ENCODE assay signal across 15 cellular contexts in the genomic region with DNA sequence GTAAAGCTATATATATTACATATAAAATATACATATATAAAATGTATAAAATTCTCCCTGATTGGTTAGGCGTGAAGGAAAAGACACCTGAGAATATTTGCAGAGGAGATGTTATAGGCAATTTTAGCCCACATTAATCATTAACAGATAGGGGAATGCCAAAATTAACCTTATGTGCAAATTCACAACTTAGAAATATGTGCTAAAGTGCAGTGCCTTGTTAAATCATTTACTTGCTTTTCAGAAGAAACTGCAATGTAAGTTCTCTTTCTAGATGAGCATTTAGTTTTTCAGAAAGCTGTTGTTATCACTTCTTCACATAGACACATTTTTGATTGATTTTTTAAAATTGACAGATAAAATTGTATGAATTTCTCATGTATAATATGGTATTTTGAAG. TPM values are rescaled to one million over a fixed set of nuclear protein-coding genes. Genes with fewer than 3 reads are reported as not detected.
DNase-seq lines count a peak whose midpoint lies in the region; ATAC-seq and TF ChIP-seq lines count a peak whose summit lies in the region.
"Had no signal": no experiment of that assay in that cellular context is flagged by ENCODE, and none has a peak within 500 bp of the region (broad histone marks: within the 10 kb centered on the region; RNA-seq: fewer than 3 reads in every experiment).

No MANE protein-coding gene starts in this region.

- H3K27ac ChIP-seq in coronary artery = no peak overlapping the region

- no peak for DNase-seq in left colon
- no peak for DNase-seq in posterior vena cava (ENCODE audit: low spot score)
- no peak for DNase-seq in T-helper 9 cell
- no peak for DNase-seq in SK-N-DZ (ENCODE audit: low spot score)
- no peak for DNase-seq in coronary artery (ENCODE audit: low spot score)
- DNase-seq: activated CD4-positive, alpha-beta T cell treated with anti-CD3 and anti-CD28 coated beads, Interleukin-2, amount 50 U/mL, for 1 hour; effector CD8-positive, alpha-beta T cell; H7; NCI-H2171; stimulated activated CD4-positive, alpha-beta T cell treated with anti-CD3 and anti-CD28 coated beads, Interleukin-4, amount 100 ng/mL, for 1 hour; stimulated activated naive CD4-positive, alpha-beta T cell had no signal

- TF ChIP-seq CTCF in coronary artery (IDR thresholded peaks at IDR 0.05) = no peak

- intact Hi-C loops in left colon (cut with DNase I, micrococcal nuclease) (loop anchor here in 1 of 2 donors (10.0 kb wide), 1 partner anchor 143 kb away; no protein-coding TSS in a partner anchor), posterior vena cava (cut with DNase I) (loop anchor here in 1 of 2 donors (5.0 kb wide), 1 partner anchor 140 kb away; no protein-coding TSS in a partner anchor)

- ATAC-seq in GM18508 (IDR thresholded peaks at IDR 0.05; ENCODE audit: insufficient read depth, unreplicated experiment) (peak; percentile 42), GM21381 (IDR thresholded peaks at IDR 0.05; ENCODE audit: unreplicated experiment) (peak; percentile 36), HG03354 (IDR thresholded peaks at IDR 0.05; ENCODE audit: poor library complexity, severe bottlenecking, unreplicated experiment) (peak; percentile 41), left colon (peak; percentile 59)

- no peak overlapping the region for H3K4me3 ChIP-seq in coronary artery

RNA-seq across cellular contexts. Expression of a gene that starts 5.6 kb away (rescaled TPM):
- 1 to 10 TPM in 1 of 2 donors, under 1 TPM in 1; 0.40 to 1.4 TPM for total RNA-seq in left colon
- total RNA-seq in posterior vena cava = 1 to 10 TPM in 1 of 2 donors, under 1 TPM in 1; 0.79 to 1.1 TPM
- polyA plus RNA-seq in SK-N-DZ (2014; cell fraction: cytosol; rRNA removed) = not detected in 2 replicates
- polyA plus RNA-seq in SK-N-DZ (2014; cell fraction: nucleus; rRNA removed) = not detected in 2 replicates
- total RNA-seq: H7, MCF 10A had no signal
